Comparison of ENCODE assay signal across 1 cellular context in genomic region chr9:98833090-98833956, GRCh38.
TF ChIP-seq lines count a peak whose summit lies in the region.

No MANE protein-coding gene starts in this region.

TF ChIP-seq in K562, 482 proteins besides CTCF, POLR2A, EP300 and RAD21 (continued from another document and continues in another):
- TF ChIP-seq, protein P1, sequence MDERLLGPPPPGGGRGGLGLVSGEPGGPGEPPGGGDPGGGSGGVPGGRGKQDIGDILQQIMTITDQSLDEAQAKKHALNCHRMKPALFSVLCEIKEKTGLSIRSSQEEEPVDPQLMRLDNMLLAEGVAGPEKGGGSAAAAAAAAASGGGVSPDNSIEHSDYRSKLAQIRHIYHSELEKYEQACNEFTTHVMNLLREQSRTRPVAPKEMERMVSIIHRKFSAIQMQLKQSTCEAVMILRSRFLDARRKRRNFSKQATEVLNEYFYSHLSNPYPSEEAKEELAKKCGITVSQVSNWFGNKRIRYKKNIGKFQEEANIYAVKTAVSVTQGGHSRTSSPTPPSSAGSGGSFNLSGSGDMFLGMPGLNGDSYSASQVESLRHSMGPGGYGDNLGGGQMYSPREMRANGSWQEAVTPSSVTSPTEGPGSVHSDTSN (CRISPR knock-in tag; IDR thresholded peaks at IDR 0.05; ENCODE audit: low read depth) = no peak
- TF ChIP-seq, protein P1 (tag; conservative IDR thresholded peaks at IDR 0.05; ENCODE audit: low read depth) = no peak; the same call in 1 of the 2 replicates
- no peak for TF ChIP-seq TAF15 (IDR thresholded peaks at IDR 0.05; ENCODE audit: low read depth, low read length)
- TF ChIP-seq SLC30A9 (CRISPR knock-in tag; IDR thresholded peaks at IDR 0.05) = no peak
- no peak for TF ChIP-seq HMG20B (CRISPR knock-in tag; IDR thresholded peaks at IDR 0.05)
- no peak for TF ChIP-seq PYGO2 (tag; IDR thresholded peaks at IDR 0.05)
- peak; percentile 67 to 83 for TF ChIP-seq TRIM24 (IDR thresholded peaks at IDR 0.05)
- TF ChIP-seq ZBTB5 (IDR thresholded peaks at IDR 0.05) = no peak
- peak; percentile 77; the same call in 1 of the 2 replicates for TF ChIP-seq FOXP1 (CRISPR knock-in tag; IDR thresholded peaks at IDR 0.05)
- TF ChIP-seq NR3C1 (CRISPR knock-in tag; IDR thresholded peaks at IDR 0.05) = no peak
- TF ChIP-seq HIVEP1 (CRISPR knock-in tag; IDR thresholded peaks at IDR 0.05) = no peak
- no peak for TF ChIP-seq GABPB2 (CRISPR knock-in tag; conservative IDR thresholded peaks at IDR 0.05)
- TF ChIP-seq NCOA4 (IDR thresholded peaks at IDR 0.05; ENCODE audit: partially characterized antibody) = no peak
- TF ChIP-seq CEBPZ (IDR thresholded peaks at IDR 0.05; ENCODE audit: borderline replicate concordance, low read depth, low read length) = no peak
- no peak for TF ChIP-seq ZNF12 (CRISPR knock-in tag; IDR thresholded peaks at IDR 0.05)
- TF ChIP-seq ZNF444 (CRISPR knock-in tag; IDR thresholded peaks at IDR 0.05) = no peak
- no peak for TF ChIP-seq KLF10 (CRISPR knock-in tag; IDR thresholded peaks at IDR 0.05)
- no peak for TF ChIP-seq NR0B1 (IDR thresholded peaks at IDR 0.05; ENCODE audit: partially characterized antibody)
- TF ChIP-seq SREBF1 (IDR thresholded peaks at IDR 0.05; ENCODE audit: borderline replicate concordance, low read depth, low read length) = no peak
- TF ChIP-seq, protein P2, sequence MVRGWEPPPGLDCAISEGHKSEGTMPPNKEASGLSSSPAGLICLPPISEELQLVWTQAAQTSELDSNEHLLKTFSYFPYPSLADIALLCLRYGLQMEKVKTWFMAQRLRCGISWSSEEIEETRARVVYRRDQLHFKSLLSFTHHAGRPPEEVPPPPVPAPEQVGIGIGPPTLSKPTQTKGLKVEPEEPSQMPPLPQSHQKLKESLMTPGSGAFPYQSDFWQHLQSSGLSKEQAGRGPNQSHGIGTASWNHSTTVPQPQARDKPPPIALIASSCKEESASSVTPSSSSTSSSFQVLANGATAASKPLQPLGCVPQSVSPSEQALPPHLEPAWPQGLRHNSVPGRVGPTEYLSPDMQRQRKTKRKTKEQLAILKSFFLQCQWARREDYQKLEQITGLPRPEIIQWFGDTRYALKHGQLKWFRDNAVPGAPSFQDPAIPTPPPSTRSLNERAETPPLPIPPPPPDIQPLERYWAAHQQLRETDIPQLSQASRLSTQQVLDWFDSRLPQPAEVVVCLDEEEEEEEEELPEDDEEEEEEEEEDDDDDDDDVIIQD (CRISPR knock-in tag; IDR thresholded peaks at IDR 0.05) = no peak
- TF ChIP-seq KDM5B (IDR thresholded peaks at IDR 0.05; ENCODE audit: insufficient replicate concordance, low read depth, low read length) = peak; percentile 47
- no peak for TF ChIP-seq ARID2 (IDR thresholded peaks at IDR 0.05)
- peak; percentile 31; the same call in 1 of the 2 replicates for TF ChIP-seq PHF8 (IDR thresholded peaks at IDR 0.05; ENCODE audit: borderline replicate concordance, low read length)
- TF ChIP-seq MTF1 (CRISPR knock-in tag; IDR thresholded peaks at IDR 0.05; ENCODE audit: borderline replicate concordance) = no peak
- TF ChIP-seq DEAF1 (CRISPR knock-in tag; IDR thresholded peaks at IDR 0.05) = no peak
- TF ChIP-seq ZNF764 (CRISPR knock-in tag; IDR thresholded peaks at IDR 0.05; ENCODE audit: low read depth) = no peak
- TF ChIP-seq SAP30 (IDR thresholded peaks at IDR 0.05; ENCODE audit: borderline replicate concordance, insufficient read depth, low read depth, low read length, poor library complexity, severe bottlenecking) = no peak
- no peak for TF ChIP-seq TGIF2 (CRISPR knock-in tag; IDR thresholded peaks at IDR 0.05)
- TF ChIP-seq, protein P3, sequence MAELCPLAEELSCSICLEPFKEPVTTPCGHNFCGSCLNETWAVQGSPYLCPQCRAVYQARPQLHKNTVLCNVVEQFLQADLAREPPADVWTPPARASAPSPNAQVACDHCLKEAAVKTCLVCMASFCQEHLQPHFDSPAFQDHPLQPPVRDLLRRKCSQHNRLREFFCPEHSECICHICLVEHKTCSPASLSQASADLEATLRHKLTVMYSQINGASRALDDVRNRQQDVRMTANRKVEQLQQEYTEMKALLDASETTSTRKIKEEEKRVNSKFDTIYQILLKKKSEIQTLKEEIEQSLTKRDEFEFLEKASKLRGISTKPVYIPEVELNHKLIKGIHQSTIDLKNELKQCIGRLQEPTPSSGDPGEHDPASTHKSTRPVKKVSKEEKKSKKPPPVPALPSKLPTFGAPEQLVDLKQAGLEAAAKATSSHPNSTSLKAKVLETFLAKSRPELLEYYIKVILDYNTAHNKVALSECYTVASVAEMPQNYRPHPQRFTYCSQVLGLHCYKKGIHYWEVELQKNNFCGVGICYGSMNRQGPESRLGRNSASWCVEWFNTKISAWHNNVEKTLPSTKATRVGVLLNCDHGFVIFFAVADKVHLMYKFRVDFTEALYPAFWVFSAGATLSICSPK (IDR thresholded peaks at IDR 0.05; ENCODE audit: borderline replicate concordance) = peak; percentile 7; the same call in 1 of the 2 replicates
- no peak for TF ChIP-seq ZNF217 (CRISPR knock-in tag; IDR thresholded peaks at IDR 0.05)
- peak; percentile 20; the same call in 1 of the 2 replicates for TF ChIP-seq PTRF (tag; IDR thresholded peaks at IDR 0.05)
- TF ChIP-seq MAFK (IDR thresholded peaks at IDR 0.05; ENCODE audit: low read length) = no peak
- no peak for TF ChIP-seq TCF7L2 (IDR thresholded peaks at IDR 0.05; ENCODE audit: low read depth, low read length)
- TF ChIP-seq ZBTB33 (CRISPR knock-in tag; IDR thresholded peaks at IDR 0.05) = peak; percentile 67
- TF ChIP-seq ATF3 (IDR thresholded peaks at IDR 0.05) = peak; percentile 26; the same call in 1 of the 2 replicates
- TF ChIP-seq ATF3 (CRISPR knock-in tag; conservative IDR thresholded peaks at IDR 0.05) = no peak
- TF ChIP-seq STAT6 (CRISPR knock-in tag; IDR thresholded peaks at IDR 0.05) = no peak; the same call in 1 of the 2 replicates
- no peak for TF ChIP-seq SIRT6 (IDR thresholded peaks at IDR 0.05; ENCODE audit: low read depth, low read length)
- TF ChIP-seq MYBL2 (IDR thresholded peaks at IDR 0.05; ENCODE audit: low read depth) = no peak
- no peak for TF ChIP-seq MYBL2 (CRISPR knock-in tag; IDR thresholded peaks at IDR 0.05; ENCODE audit: borderline replicate concordance)
- TF ChIP-seq HDAC2 (IDR thresholded peaks at IDR 0.05) = no peak; the same call in 1 of the 2 replicates
